9 cellular contexts compared by ENCODE assay signal in the genomic region with DNA sequence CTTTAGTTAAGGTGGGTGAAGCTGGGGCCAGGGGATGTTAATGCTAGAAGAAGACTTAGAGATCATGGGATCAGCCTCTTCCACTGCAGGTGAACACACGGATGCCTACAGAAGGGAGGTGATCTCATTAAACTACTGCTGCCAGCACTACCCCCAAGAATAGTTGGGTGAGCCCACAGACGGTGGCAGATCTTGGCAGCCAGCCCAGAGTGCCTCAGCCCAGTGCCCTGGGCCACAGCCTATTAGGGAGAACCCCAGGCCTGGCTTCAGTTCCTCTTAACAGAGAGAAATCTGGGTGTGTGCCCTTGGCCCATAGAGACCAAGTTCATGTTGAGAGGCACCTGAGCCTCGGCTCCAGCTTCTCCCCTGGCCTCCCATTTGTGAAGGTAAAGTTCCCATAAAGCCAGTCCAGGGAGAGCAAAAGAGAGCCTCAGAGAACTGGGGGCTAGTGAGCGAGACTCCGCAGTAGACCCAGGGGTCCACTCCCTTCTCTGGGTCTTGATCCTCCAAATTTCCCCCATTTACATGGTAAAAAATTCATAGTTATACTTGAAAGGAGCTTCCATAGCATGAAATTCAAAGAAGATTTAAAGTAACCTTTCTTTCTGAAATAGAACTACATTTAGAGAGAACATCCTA.
DNase-seq lines count a peak whose midpoint lies in the region; ATAC-seq and TF ChIP-seq lines count a peak whose summit lies in the region.
"Had no signal": no experiment of that assay in that cellular context is flagged by ENCODE, and none has a peak within 500 bp of the region (broad histone marks: within the 10 kb centered on the region; RNA-seq: fewer than 3 reads in every experiment).

No MANE protein-coding gene starts in this region.

- no peaks in the 10 kb centered on the region for H3K36me3 ChIP-seq in neural progenitor cell
- H3K36me3 ChIP-seq: neutrophil had no signal

- no peak overlapping the region for H3K9ac ChIP-seq in neural progenitor cell

- no peak for TF ChIP-seq CTCF in mesothelial cell of epicardium (IDR thresholded peaks at IDR 0.05; ENCODE audit: unreplicated experiment)
- no peak for TF ChIP-seq CTCF in neural progenitor cell (IDR thresholded peaks at IDR 0.05)
- no peak for TF ChIP-seq CTCF in GM13977 (IDR thresholded peaks at IDR 0.05; ENCODE audit: extremely low read depth, insufficient read depth, missing control alignments)

- no peaks in the 10 kb centered on the region for H3K27me3 ChIP-seq in neural progenitor cell
- H3K27me3 ChIP-seq: neutrophil had no signal

- peaks cover 17% of the 10 kb centered on the region for H3K36me3 Mint-ChIP-seq in T-helper 2 cell treated with Interferon-gamma antibody and Interleukin-4, amounts not matched to agents 5 μg/mL and 100 μg/mL, for 36 hours (ENCODE audit: low read depth)
- peaks cover 2% of the 10 kb centered on the region for H3K36me3 Mint-ChIP-seq in mesothelial cell of epicardium
- peaks cover 2% of the 10 kb centered on the region for H3K36me3 Mint-ChIP-seq in neural progenitor cell

- H3K27ac ChIP-seq in neural progenitor cell = no peak overlapping the region
- H3K27ac ChIP-seq: neutrophil had no signal

- no peaks in the 10 kb centered on the region for H3K4me1 ChIP-seq in neural progenitor cell

- peaks cover 89% of the 10 kb centered on the region for H3K4me1 Mint-ChIP-seq in T-helper 2 cell treated with Interferon-gamma antibody and Interleukin-4, amounts not matched to agents 5 μg/mL and 100 μg/mL, for 36 hours (ENCODE audit: low read depth)
- H3K4me1 Mint-ChIP-seq in mesothelial cell of epicardium (no peaks in the 10 kb centered on the region), neural progenitor cell (peaks cover 4% of the 10 kb centered on the region)

- H3K27ac Mint-ChIP-seq in T-helper 2 cell treated with Interferon-gamma antibody and Interleukin-4, amounts not matched to agents 5 μg/mL and 100 μg/mL, for 36 hours = peak overlapping the region; percentile 93
- H3K27ac Mint-ChIP-seq in mesothelial cell of epicardium = no peak overlapping the region
- no peak overlapping the region for H3K27ac Mint-ChIP-seq in neural progenitor cell

- in situ Hi-C loops in GM13977 (cut with MboI; ENCODE audit: low pct_unique_long_range_greater_than_20kb, low sequenced_read_pairs, unreplicated experiment) = no loop called here

- H4K20me1 ChIP-seq in neural progenitor cell (ENCODE audit: low read depth) = no peaks in the 10 kb centered on the region

- no peaks in the 10 kb centered on the region for H3F3A ChIP-seq in neural progenitor cell (ENCODE audit: low read depth)

- DNase-seq in T-helper 2 cell treated with Interferon-gamma antibody and Interleukin-4, amounts not matched to agents 5 μg/mL and 100 μg/mL, for 36 hours (ENCODE audit: low spot score) = peak; percentile 4
- peak; percentile 24 for DNase-seq in glomerular visceral epithelial cell (ENCODE audit: extremely low spot score)
- no peak for DNase-seq in mesothelial cell of epicardium (ENCODE audit: low spot score in 2 of 2, unreplicated experiment in 2 of 2)
- no peak for DNase-seq in neural progenitor cell (ENCODE audit: low spot score)
- DNase-seq in NCI-H187 (lab: John Stamatoyannopoulos, UW) = no peak
- no peak for DNase-seq in GM13977 (ENCODE audit: low spot score)

- H3K79me2 ChIP-seq in neural progenitor cell (ENCODE audit: low read depth) = no peaks in the 10 kb centered on the region

- peaks cover 24% of the 10 kb centered on the region for H3K9me3 Mint-ChIP-seq in T-helper 2 cell treated with Interferon-gamma antibody and Interleukin-4, amounts not matched to agents 5 μg/mL and 100 μg/mL, for 36 hours
- peaks cover 26% of the 10 kb centered on the region for H3K9me3 Mint-ChIP-seq in mesothelial cell of epicardium
- peaks cover 19% of the 10 kb centered on the region for H3K9me3 Mint-ChIP-seq in neural progenitor cell

- no peak overlapping the region for H3K4me3 ChIP-seq in neural progenitor cell

- H3K9me3 ChIP-seq in neural progenitor cell (ENCODE audit: low read depth) = no peaks in the 10 kb centered on the region
- H3K9me3 ChIP-seq: neutrophil had no signal

- ATAC-seq in GM18907 (IDR thresholded peaks at IDR 0.05; ENCODE audit: unreplicated experiment) (peak; percentile 67), HG02943 (IDR thresholded peaks at IDR 0.05; ENCODE audit: low read depth, unreplicated experiment) (peak; percentile 47)

- H3K4me2 ChIP-seq in neural progenitor cell = no peak overlapping the region

- no peak overlapping the region for H3K4me3 Mint-ChIP-seq in T-helper 2 cell treated with Interferon-gamma antibody and Interleukin-4, amounts not matched to agents 5 μg/mL and 100 μg/mL, for 36 hours
- H3K4me3 Mint-ChIP-seq in mesothelial cell of epicardium (no peak overlapping the region), neural progenitor cell (no peak overlapping the region)

- no peak overlapping the region for H2AFZ ChIP-seq in neural progenitor cell (replicated peaks)

- H3K27me3 Mint-ChIP-seq in T-helper 2 cell treated with Interferon-gamma antibody and Interleukin-4, amounts not matched to agents 5 μg/mL and 100 μg/mL, for 36 hours (ENCODE audit: low read depth) = no peaks in the 10 kb centered on the region
- peaks cover 3% of the 10 kb centered on the region for H3K27me3 Mint-ChIP-seq in mesothelial cell of epicardium (ENCODE audit: low read depth)
- H3K27me3 Mint-ChIP-seq in neural progenitor cell (ENCODE audit: insufficient read depth, low read depth) = peaks cover 8% of the 10 kb centered on the region

Comparison
In these comparisons a context has a peak if more than half of its experiments do, and no peak if none do; other contexts are left out.
1. DNase-seq: peak in T-helper 2 cell treated with Interferon-gamma antibody and Interleukin-4, amounts not matched to agents 5 μg/mL and 100 μg/mL, for 36 hours (single experiment) and glomerular visceral epithelial cell (single experiment); none in mesothelial cell of epicardium (0 of 2), neural progenitor cell (single experiment), NCI-H187 (0 of 2) and GM13977 (single experiment).